ENCODE assay signal across 8 cellular contexts in the genomic region with DNA sequence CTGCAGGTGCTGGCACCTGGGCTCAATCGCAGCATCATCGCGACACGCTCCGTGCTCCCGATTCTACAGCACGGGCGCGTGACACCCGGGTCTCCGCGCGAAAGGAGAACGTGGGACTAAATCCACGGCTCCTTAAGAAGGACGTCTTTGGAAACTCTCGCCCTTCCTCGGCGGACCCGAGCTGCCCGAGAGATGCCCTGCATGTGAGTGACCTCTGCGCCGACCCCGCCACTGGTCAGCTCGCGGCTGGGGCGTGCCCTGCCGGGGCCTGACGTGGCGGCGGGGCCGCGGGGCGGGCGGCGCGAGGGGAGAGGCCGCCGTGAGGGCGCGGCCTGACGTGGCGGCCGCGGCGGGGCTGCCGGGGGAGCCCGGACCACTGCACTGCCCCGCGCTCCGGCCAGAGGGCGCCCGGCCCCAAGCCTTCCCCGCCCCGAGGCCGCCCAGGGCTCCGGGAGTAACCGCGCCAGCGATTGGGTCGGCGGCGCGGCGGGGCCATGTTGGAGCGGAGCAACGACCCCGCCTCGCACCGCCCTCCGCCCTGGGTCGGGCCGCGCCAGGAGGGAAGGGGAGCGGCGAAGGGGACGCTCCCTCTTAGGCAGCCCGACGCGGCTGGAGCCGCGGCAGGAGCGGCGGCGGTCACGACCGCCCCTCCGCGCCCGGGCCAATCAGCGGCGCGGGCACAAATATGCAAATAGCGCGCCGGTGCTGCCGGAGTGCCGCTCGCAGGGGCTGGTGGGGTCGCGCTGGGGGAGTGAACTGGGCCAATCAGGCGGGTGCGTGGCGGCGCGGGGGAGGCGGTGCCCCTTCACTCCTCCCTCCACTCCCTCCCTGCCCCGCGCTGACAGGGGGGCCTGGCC.
DNase-seq lines count a peak whose midpoint lies in the region; ATAC-seq and TF ChIP-seq lines count a peak whose summit lies in the region.

No MANE protein-coding gene starts in this region.

- peak overlapping the region; percentile 72 for H3K27ac Mint-ChIP-seq in activated naive CD8-positive, alpha-beta T cell treated with anti-CD3 and anti-CD28 coated beads, Interleukin-2, amount 10 ng/mL, durations not matched to agents 7 days and 5 days

- ATAC-seq in HG02678 (IDR thresholded peaks at IDR 0.05; ENCODE audit: unreplicated experiment): peak; percentile 83
- ATAC-seq in activated naive CD8-positive, alpha-beta T cell treated with anti-CD3 and anti-CD28 coated beads, Interleukin-2, amount 10 ng/mL, durations not matched to agents 7 days and 5 days (ENCODE audit: low read depth): peak; percentile 92

- H3K4me2 ChIP-seq in parathyroid adenoma (ENCODE audit: low read length): peak overlapping the region; percentile 75

- peaks cover 5% of the 10 kb centered on the region for H3K79me2 ChIP-seq in parathyroid adenoma

- peaks cover 2% of the 10 kb centered on the region for H3K36me3 Mint-ChIP-seq in activated naive CD8-positive, alpha-beta T cell treated with anti-CD3 and anti-CD28 coated beads, Interleukin-2, amount 10 ng/mL, durations not matched to agents 7 days and 5 days

- DNase-seq in NCI-H1105 (lab: John Stamatoyannopoulos, UW) (peak; percentile 100), SKM-1 (lab: John Stamatoyannopoulos, UW; ENCODE audit: unreplicated experiment) (peak; percentile 77), cardiac muscle cell (ENCODE audit: low read depth in 1 of 2, low spot score in 1 of 2) (peak; percentile 98 to 99), tibial nerve (ENCODE audit: low spot score in 2 of 2) (peak; percentile 85 to 88)
- DNase-seq in activated naive CD8-positive, alpha-beta T cell treated with anti-CD3 and anti-CD28 coated beads, Interleukin-2, amount 10 ng/mL, durations not matched to agents 7 days and 5 days: peak; percentile 95

- peaks cover 17% of the 10 kb centered on the region for H3K4me1 ChIP-seq in cardiac muscle cell (ENCODE audit: low read depth)
- H3K4me1 ChIP-seq in parathyroid adenoma: peaks cover 5% of the 10 kb centered on the region
- H3K4me1 ChIP-seq in tibial nerve: peaks cover 0 to 48% (median 5%) of the 10 kb centered on the region in 4 donors

- H3K9ac ChIP-seq in parathyroid adenoma: peak overlapping the region; percentile 62

- POLR2A ChIA-PET in activated naive CD8-positive, alpha-beta T cell treated with anti-CD3 and anti-CD28 coated beads, Interleukin-2, amount 10 ng/mL, durations not matched to agents 7 days and 5 days (lab: Charles Lee): interaction anchor here (0.8 to 1.7 kb wide), 3 partner anchors 31 to 305 kb away, joined by 3 to 7 read pairs (median 6); a partner anchor contains a TSS

- H3K27me3 Mint-ChIP-seq in activated naive CD8-positive, alpha-beta T cell treated with anti-CD3 and anti-CD28 coated beads, Interleukin-2, amount 10 ng/mL, durations not matched to agents 7 days and 5 days: peaks cover 5% of the 10 kb centered on the region

- no peaks in the 10 kb centered on the region for H3K9me3 ChIP-seq in cardiac muscle cell (ENCODE audit: low read depth)
- no peaks in the 10 kb centered on the region for H3K9me3 ChIP-seq in parathyroid adenoma (ENCODE audit: control insufficient read depth, low read length)
- no peaks in the 10 kb centered on the region for H3K9me3 ChIP-seq in tibial nerve

- peak in 1 of 2 donors; percentile 43 for TF ChIP-seq POLR2A in tibial nerve (IDR thresholded peaks at IDR 0.05)

- H3K27me3 ChIP-seq in cardiac muscle cell (no peaks in the 10 kb centered on the region), parathyroid adenoma (ENCODE audit: control insufficient read depth, insufficient read depth, low read length) (no peaks in the 10 kb centered on the region), tibial nerve (no peaks in the 10 kb centered on the region)

- TF ChIP-seq CTCF in GM12872 (IDR thresholded peaks at IDR 0.05; ENCODE audit: insufficient read depth, low read depth, low read length) (peak; percentile 55; the same call in 1 of the 3 replicates), cardiac muscle cell (IDR thresholded peaks at IDR 0.05; ENCODE audit: low read depth, low read length) (peak; percentile 46), parathyroid adenoma (IDR thresholded peaks at IDR 0.05) (peak; percentile 53), tibial nerve (IDR thresholded peaks at IDR 0.05) (peak; percentile 69 to 98 (median 96))

- H3K4me3 Mint-ChIP-seq in activated naive CD8-positive, alpha-beta T cell treated with anti-CD3 and anti-CD28 coated beads, Interleukin-2, amount 10 ng/mL, durations not matched to agents 7 days and 5 days: peak overlapping the region; percentile 79

- no peaks in the 10 kb centered on the region for H3K36me3 ChIP-seq in cardiac muscle cell
- no peaks in the 10 kb centered on the region for H3K36me3 ChIP-seq in parathyroid adenoma (ENCODE audit: control insufficient read depth, insufficient read depth, low read length)
- H3K36me3 ChIP-seq in tibial nerve: no peaks in the 10 kb centered on the region

- H2AFZ ChIP-seq in parathyroid adenoma: peak overlapping the region; percentile 97

- H3K9me3 Mint-ChIP-seq in activated naive CD8-positive, alpha-beta T cell treated with anti-CD3 and anti-CD28 coated beads, Interleukin-2, amount 10 ng/mL, durations not matched to agents 7 days and 5 days: peaks cover 1% of the 10 kb centered on the region

- 0 to 3% methylated on average over 32 to 74 of the region's 109 CpGs for WGBS in tibial nerve, 2 donors

- peak overlapping the region; percentile 92 for H3K27ac ChIP-seq in cardiac muscle cell
- peak overlapping the region; percentile 91 for H3K27ac ChIP-seq in parathyroid adenoma
- H3K27ac ChIP-seq in tibial nerve: peak overlapping the region; percentile 89 to 95 (median 92)

- TF ChIP-seq EP300 in tibial nerve (IDR thresholded peaks at IDR 0.05): peak in 1 of 2 donors; percentile 73

- H3K4me3 ChIP-seq in cardiac muscle cell (peak overlapping the region; percentile 91), parathyroid adenoma (ENCODE audit: low read depth, low read length) (peak overlapping the region; percentile 65), tibial nerve (peak overlapping the region; percentile 51 to 97 (median 88))

- peaks cover 10% of the 10 kb centered on the region for H3K4me1 Mint-ChIP-seq in activated naive CD8-positive, alpha-beta T cell treated with anti-CD3 and anti-CD28 coated beads, Interleukin-2, amount 10 ng/mL, durations not matched to agents 7 days and 5 days

Comparison
In these comparisons a context has a peak if more than half of its experiments do, and no peak if none do; other contexts are left out.
1. Peak in every context shown above with its lines: DNase-seq, ATAC-seq, H3K4me3 ChIP-seq and H3K27ac ChIP-seq.
2. CTCF ChIP-seq: peak in every context shown above with its lines; median percentile 96 in tibial nerve; 55 in GM12872; 53 in parathyroid adenoma; 46 in cardiac muscle cell.